ENCODE assay signal across 8 cellular contexts in genomic region chr12:103840881-103841689, GRCh38. TPM values are rescaled to one million over a fixed set of nuclear protein-coding genes. Genes with fewer than 3 reads are reported as not detected.
DNase-seq lines count a peak whose midpoint lies in the region; ATAC-seq and TF ChIP-seq lines count a peak whose summit lies in the region.

Gene NT5DC3, minus strand, starts transcription at chr12:103841234. Its CDS starts 78 bp downstream, at chr12:103841156.

- no peaks in the 10 kb centered on the region for H3K9me3 ChIP-seq in neural cell (ENCODE audit: low read length)

- TF ChIP-seq RAD21 in Ishikawa (IDR thresholded peaks at IDR 0.05; ENCODE audit: low read depth), result no peak
- TF ChIP-seq RAD21 in neural cell (conservative IDR thresholded peaks at IDR 0.05), result peak; percentile 55

- H3K9ac ChIP-seq in neural cell (ENCODE audit: low read length), result peak within 1 kb of the TSS; percentile 58

- H3K4me2 ChIP-seq in neural cell (ENCODE audit: low read length), result peak within 1 kb of the TSS; percentile 48

- peaks cover 29% of the 10 kb centered on the region for H3K4me1 Mint-ChIP-seq in stimulated activated naive CD8-positive, alpha-beta T cell treated with anti-CD3 and anti-CD28 coated beads, Interleukin-15, amount 100 ng/mL, for 72 hours

- peak; percentile 79 for ATAC-seq in GM21619 (IDR thresholded peaks at IDR 0.05; ENCODE audit: unreplicated experiment)
- ATAC-seq in stimulated activated naive CD8-positive, alpha-beta T cell treated with anti-CD3 and anti-CD28 coated beads, Interleukin-15, amount 100 ng/mL, for 72 hours, result peak; percentile 91

- H3K9me3 Mint-ChIP-seq in stimulated activated naive CD8-positive, alpha-beta T cell treated with anti-CD3 and anti-CD28 coated beads, Interleukin-15, amount 100 ng/mL, for 72 hours, result no peaks in the 10 kb centered on the region

- H3K27ac Mint-ChIP-seq in stimulated activated naive CD8-positive, alpha-beta T cell treated with anti-CD3 and anti-CD28 coated beads, Interleukin-15, amount 100 ng/mL, for 72 hours, result peak within 1 kb of the TSS; percentile 93 to 95

- TF ChIP-seq CTCF in fibroblast of the aortic adventitia (IDR thresholded peaks at IDR 0.05; ENCODE audit: insufficient read depth, low read length) (no peak), neural cell (IDR thresholded peaks at IDR 0.05; ENCODE audit: poor library complexity, severe bottlenecking) (peak; percentile 28)

- no peaks in the 10 kb centered on the region for H3K36me3 ChIP-seq in neural cell (ENCODE audit: insufficient read depth, low read length)

- H3K9me2 ChIP-seq in neural cell (ENCODE audit: insufficient read depth, low read length), result no peaks in the 10 kb centered on the region

- H3K27me3 ChIP-seq in neural cell (ENCODE audit: insufficient read depth, low read depth, low read length), result peaks cover 14% of the 10 kb centered on the region

- H4K20me1 ChIP-seq in neural cell (ENCODE audit: insufficient read depth), result no peaks in the 10 kb centered on the region

- no peaks in the 10 kb centered on the region for H3K79me2 ChIP-seq in neural cell (replicated peaks; ENCODE audit: insufficient read depth, low read length)

- H3F3A ChIP-seq in neural cell (ENCODE audit: insufficient read depth, low read length, poor library complexity, severe bottlenecking), result no peaks in the 10 kb centered on the region

- peak within 1 kb of the TSS; percentile 69 for H2AFZ ChIP-seq in neural cell (ENCODE audit: low read depth, low read length)

- no peak within 1 kb of the TSS for H3K27ac ChIP-seq in neural cell (ENCODE audit: low read length)

- DNase-seq in DMS79 (lab: John Stamatoyannopoulos, UW), result peak; percentile 41
- DNase-seq in RPMI7951 (ENCODE audit: low read depth), result peak; percentile 79
- peak; percentile 77 for DNase-seq in activated T-helper 9 cell treated with anti-CD3 and anti-CD28 coated beads, Interleukin-2, amount 50 U/mL, for 16 hours (ENCODE audit: low read depth)
- peak; percentile 63 for DNase-seq in fibroblast of the aortic adventitia (ENCODE audit: low read depth)
- DNase-seq in stimulated activated naive CD8-positive, alpha-beta T cell treated with anti-CD3 and anti-CD28 coated beads, Interleukin-15, amount 100 ng/mL, for 72 hours, result peak; percentile 84 to 88

- H3K4me3 ChIP-seq in fibroblast of the aortic adventitia (ENCODE audit: low read depth, low read length) (peak within 1 kb of the TSS; percentile 77), neural cell (ENCODE audit: low read length) (peak within 1 kb of the TSS; percentile 85)

- H3K4me3 Mint-ChIP-seq in stimulated activated naive CD8-positive, alpha-beta T cell treated with anti-CD3 and anti-CD28 coated beads, Interleukin-15, amount 100 ng/mL, for 72 hours, result peak within 1 kb of the TSS; percentile 92 to 98

- TF ChIP-seq EP300 in Ishikawa (IDR thresholded peaks at IDR 0.05; ENCODE audit: borderline replicate concordance) (no peak), neural cell (conservative IDR thresholded peaks at IDR 0.05; ENCODE audit: poor library complexity, severe bottlenecking) (peak; percentile 25)

- no peaks in the 10 kb centered on the region for H3K27me3 Mint-ChIP-seq in stimulated activated naive CD8-positive, alpha-beta T cell treated with anti-CD3 and anti-CD28 coated beads, Interleukin-15, amount 100 ng/mL, for 72 hours

TF ChIP-seq in Ishikawa, 13 proteins besides CTCF, POLR2A, EP300 and RAD21 (continues in another document):
- TF ChIP-seq TEAD4 (IDR thresholded peaks at IDR 0.05) (no peak), USF1 (IDR thresholded peaks at IDR 0.05) (peak; percentile 87), CREB1 (IDR thresholded peaks at IDR 0.05; ENCODE audit: low read depth) (no peak), TCF12 (IDR thresholded peaks at IDR 0.05; ENCODE audit: low read depth) (peak; percentile 0; the same call in 1 of the 2 replicates), CEBPB (IDR thresholded peaks at IDR 0.05) (no peak), NFIC (IDR thresholded peaks at IDR 0.05) (no peak), MAX (IDR thresholded peaks at IDR 0.05) (peak; percentile 97), ZBTB7A (IDR thresholded peaks at IDR 0.05; ENCODE audit: low read depth) (0 out of 2 replicates have a peak, but pooled peaks have one; percentile 34), EGR1 (IDR thresholded peaks at IDR 0.05) (no peak), TAF1 (IDR thresholded peaks at IDR 0.05; ENCODE audit: low read depth) (peak; percentile 77), YY1 (IDR thresholded peaks at IDR 0.05; ENCODE audit: low read depth) (no peak)

TF ChIP-seq in neural cell, 6 proteins besides CTCF, POLR2A, EP300 and RAD21:
- TF ChIP-seq EZH2 (IDR thresholded peaks at IDR 0.05; ENCODE audit: borderline replicate concordance, insufficient read depth, low read length, poor library complexity, severe bottlenecking) (no peak), POLR2AphosphoS5 (IDR thresholded peaks at IDR 0.05) (peak; percentile 69), MXI1 (conservative IDR thresholded peaks at IDR 0.05; ENCODE audit: poor library complexity, severe bottlenecking) (peak; percentile 94), REST (IDR thresholded peaks at IDR 0.05; ENCODE audit: borderline replicate concordance) (no peak), SMC3 (conservative IDR thresholded peaks at IDR 0.05; ENCODE audit: poor library complexity) (peak; percentile 62), TAF1 (IDR thresholded peaks at IDR 0.05; ENCODE audit: low read depth) (no peak)

RNA-seq across cellular contexts. Expression of gene NT5DC3, which starts in this region (rescaled TPM):
- total RNA-seq in RPMI7951 (2014; rRNA removed; shearing (Covaris generic)), result 2.5 and 4.1 TPM in 2 replicates
- total RNA-seq in fibroblast of the aortic adventitia (ENCODE audit: low replicate concordance), result 7.0 and 11.7 TPM in 2 replicates
- 3.3 and 4.0 TPM in 2 replicates for polyA plus RNA-seq in neural cell
- 6.6 and 9.8 TPM in 2 replicates for polyA minus RNA-seq in neural cell
